ENCODE assay signal across 8 cellular contexts in the genomic region with DNA sequence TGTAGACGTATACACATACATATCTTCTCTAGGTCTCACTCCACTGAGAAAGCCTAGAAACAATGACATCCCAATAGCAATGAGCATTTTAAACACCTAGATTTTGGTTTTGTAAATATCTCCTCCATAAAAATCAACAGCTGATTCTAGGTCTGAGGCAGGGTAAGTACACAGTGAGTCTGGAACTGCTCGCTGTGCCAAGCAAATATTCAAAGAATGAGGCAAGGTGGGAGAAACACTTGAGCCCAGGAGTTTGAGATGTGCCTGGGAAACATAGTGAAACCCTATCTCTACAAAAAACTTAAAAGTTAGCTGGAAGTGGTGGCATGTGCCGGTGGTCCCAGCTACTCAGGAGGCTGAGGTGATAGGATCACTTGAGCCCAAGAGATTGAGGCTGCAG.
"Had no signal": no experiment of that assay in that cellular context is flagged by ENCODE, and none has a peak within 500 bp of the region (broad histone marks: within the 10 kb centered on the region; RNA-seq: fewer than 3 reads in every experiment).

No MANE protein-coding gene starts in this region.

- H3K9me3 Mint-ChIP-seq: HFFc6 had no signal

- H3K4me1 ChIP-seq: HAP-1 had no signal

- DNase-seq: GM23248, GOT3, H7, HFFc6, KG1 had no signal

- H3K4me3 ChIP-seq: GM23248, HAP-1, K562 had no signal

- H3K27ac Mint-ChIP-seq: HFFc6 had no signal

- H3K27ac ChIP-seq: GM23248 had no signal

- H2AFZ ChIP-seq: GM23248 had no signal

- H3K9ac ChIP-seq: GM23248 had no signal

- H3K36me3 ChIP-seq: HAP-1 had no signal

- H3K9me3 ChIP-seq: HAP-1 had no signal

- H3K4me3 Mint-ChIP-seq: HFFc6 had no signal

- ATAC-seq: HCT116, K562 had no signal
